In the genomic region with DNA sequence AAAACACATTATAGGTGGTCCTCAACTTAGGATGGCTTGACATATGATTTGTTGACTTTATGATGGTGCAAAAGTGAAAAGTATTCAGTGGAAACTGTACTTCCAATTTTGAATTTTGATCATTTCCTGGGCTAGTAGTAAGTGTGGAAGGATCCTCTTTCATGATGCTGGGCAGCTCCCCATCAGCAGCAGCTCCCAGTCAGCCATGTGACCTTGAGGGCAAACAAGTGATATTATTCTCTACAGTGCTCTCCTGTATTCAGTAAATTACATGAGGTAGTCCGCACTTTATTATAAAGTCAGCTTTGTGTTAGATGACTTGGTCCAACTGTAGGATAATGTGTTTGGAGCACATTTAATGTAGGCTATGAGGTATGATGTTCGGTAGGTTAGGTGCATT, we compare ENCODE assay signal across 18 cellular contexts. TPM values are rescaled to one million over a fixed set of nuclear protein-coding genes. Genes with fewer than 3 reads are reported as not detected.
A peak's percentile ranks its signal among the peaks of the same experiment; 100 is the strongest.
DNase-seq lines count a peak whose midpoint lies in the region; ATAC-seq and TF ChIP-seq lines count a peak whose summit lies in the region.
"Had no signal": no experiment of that assay in that cellular context is flagged by ENCODE, and none has a peak within 500 bp of the region (broad histone marks: within the 10 kb centered on the region; RNA-seq: fewer than 3 reads in every experiment).

No MANE protein-coding gene starts in this region.

- H3K27me3 ChIP-seq in breast epithelium (no peaks in the 10 kb centered on the region), aorta (ENCODE audit: control insufficient read depth in 1 of 2, insufficient read depth in 2 of 2, low read length in 1 of 2) (no peaks in the 10 kb centered on the region)
- H3K27me3 ChIP-seq: BLaER1 had no signal

- no peaks in the 10 kb centered on the region for H3K4me1 ChIP-seq in breast epithelium
- H3K4me1 ChIP-seq in aorta (ENCODE audit: control insufficient read depth in 1 of 2, insufficient read depth in 2 of 2, low read length in 2 of 2) = no peaks in the 10 kb centered on the region
- H3K4me1 ChIP-seq: A549, BLaER1 had no signal

- DNase-seq in MCF 10A (ENCODE audit: unreplicated experiment) (no peak), breast epithelium (ENCODE audit: low spot score in 2 of 2) (no peak), globus pallidus (ENCODE audit: low spot score) (peak; percentile 75), putamen (ENCODE audit: low spot score) (peak; percentile 42), aorta (no peak), H4 (ENCODE audit: low spot score) (no peak), retina (no peak)
- DNase-seq: AML-193; CD4-positive, alpha-beta memory T cell; DMS153; DMS79; GDM1; GOT3; H9 had no signal

- peak overlapping the region; percentile 69 for H3K27ac Mint-ChIP-seq in MCF 10A (ENCODE audit: low read depth, unreplicated experiment)
- H3K27ac Mint-ChIP-seq: CD4-positive, alpha-beta memory T cell; H9 had no signal

- no peak for ATAC-seq in aorta (ENCODE audit: low FRiP score)
- ATAC-seq: A549 had no signal

- POLR2A ChIA-PET in MCF 10A (lab: Yijun Ruan, JAX) = interaction anchor here (0.9 to 1.2 kb wide), 2 partner anchors 9 to 13 kb away, joined by 3 read pairs; no protein-coding TSS in a partner anchor

- 97 to 98% methylated on average over 2 of the region's 2 CpGs for WGBS in aorta, 2 donors

- no peaks in the 10 kb centered on the region for H3K27me3 Mint-ChIP-seq in MCF 10A (ENCODE audit: insufficient read depth, unreplicated experiment)

- no TSS peak for BruUV-seq in MCF 10A (replicated peaks; lab: Mats Ljungman, UMichigan)

- H3K4me1 Mint-ChIP-seq in MCF 10A (ENCODE audit: insufficient read depth, unreplicated experiment) = peaks cover 5% of the 10 kb centered on the region
- H3K4me1 Mint-ChIP-seq: CD4-positive, alpha-beta memory T cell had no signal

- intact Hi-C loops in MCF 10A (cut with micrococcal nuclease) (no loop called here), breast epithelium (cut with DNase I; ENCODE audit: low total_unique reads) (no loop called here), aorta (cut with DNase I) (no loop called here)

- H3K27ac ChIP-seq in breast epithelium (no peak overlapping the region), aorta (ENCODE audit: low read depth in 1 of 2, low read length in 2 of 2) (no peak overlapping the region)
- H3K27ac ChIP-seq: 22Rv1, A549, BLaER1 had no signal

- H3K4me3 Mint-ChIP-seq in MCF 10A (ENCODE audit: unreplicated experiment) = no peak overlapping the region
- H3K4me3 Mint-ChIP-seq: CD14-positive monocyte; CD4-positive, alpha-beta memory T cell; H9 had no signal

- H3K4me3 ChIP-seq in breast epithelium (no peak overlapping the region), aorta (ENCODE audit: low read length in 2 of 2) (no peak overlapping the region)
- H3K4me3 ChIP-seq: A549, BLaER1 had no signal

- CTCF ChIA-PET in MCF 10A (lab: Yijun Ruan, JAX) = no interaction called here

- no peak for TF ChIP-seq POLR2A in breast epithelium (IDR thresholded peaks at IDR 0.05)

- no peaks in the 10 kb centered on the region for H3K36me3 ChIP-seq in breast epithelium
- H3K36me3 ChIP-seq in aorta (ENCODE audit: control insufficient read depth in 1 of 2, insufficient read depth in 2 of 2, low read length in 1 of 2) = peaks cover 0 to 3% of the 10 kb centered on the region in 2 donors
- H3K36me3 ChIP-seq: BLaER1 had no signal

- no peak for TF ChIP-seq CTCF in MCF 10A (IDR thresholded peaks at IDR 0.05; ENCODE audit: unreplicated experiment)
- TF ChIP-seq CTCF in breast epithelium (IDR thresholded peaks at IDR 0.05) = no peak

- peaks cover 46% of the 10 kb centered on the region for H3K36me3 Mint-ChIP-seq in MCF 10A (ENCODE audit: insufficient read depth, unreplicated experiment)
- H3K36me3 Mint-ChIP-seq: CD4-positive, alpha-beta memory T cell had no signal

- H3K9me3 ChIP-seq in breast epithelium (no peaks in the 10 kb centered on the region), aorta (ENCODE audit: control insufficient read depth, low read length) (no peaks in the 10 kb centered on the region)
- H3K9me3 ChIP-seq: A549, BLaER1 had no signal

- H3K9me3 Mint-ChIP-seq in MCF 10A (ENCODE audit: unreplicated experiment) = no peaks in the 10 kb centered on the region
- H3K9me3 Mint-ChIP-seq: CD14-positive monocyte; CD4-positive, alpha-beta memory T cell; H9 had no signal

RNA-seq across cellular contexts. Expression of a gene that starts 36.4 kb away (rescaled TPM):
- total RNA-seq in MCF 10A (2022) (32.4 and 33.5 TPM in 2 replicates), breast epithelium (10 to 100 TPM in 1 of 3 donors, 1 to 10 TPM in 2; 5.6 to 10.1 (median 7.8) TPM), aorta (1 to 10 TPM; 6.6 to 6.8 TPM)
- polyA plus RNA-seq in aorta = 1 to 10 TPM; 2.9 to 4.4 TPM
- total RNA-seq in H4 (2014; rRNA removed; shearing (Covaris generic)) = 0.60 and 1.1 TPM in 2 replicates
- polyA plus RNA-seq: CD4-positive, alpha-beta memory T cell had no signal

Comparison
In these comparisons a context has a peak if more than half of its experiments do, and no peak if none do; other contexts are left out.
1. DNase-seq: peak in globus pallidus (single experiment) and putamen (single experiment); none in MCF 10A (single experiment), breast epithelium (0 of 2), aorta (0 of 2), H4 (single experiment) and retina (single experiment).